In the genomic region with DNA sequence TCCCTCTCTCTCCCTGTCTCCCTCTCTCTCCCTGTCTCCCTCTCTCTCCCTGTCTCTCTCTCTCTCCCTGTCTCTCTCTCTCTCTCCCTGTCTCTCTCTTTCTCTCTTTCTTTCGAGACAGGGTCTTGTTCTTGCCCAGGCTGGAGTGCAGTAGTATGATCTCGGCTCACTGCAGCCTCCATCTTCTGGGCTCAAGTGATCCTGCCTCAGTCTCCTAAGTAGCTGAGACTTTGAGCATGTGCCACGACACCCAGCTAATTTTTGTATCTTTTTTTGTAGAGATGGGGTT, we compare ENCODE assay signal across 14 cellular contexts. TPM values are rescaled to one million over a fixed set of nuclear protein-coding genes. Genes with fewer than 3 reads are reported as not detected.
DNase-seq lines count a peak whose midpoint lies in the region; ATAC-seq and TF ChIP-seq lines count a peak whose summit lies in the region.
"Had no signal": no experiment of that assay in that cellular context is flagged by ENCODE, and none has a peak within 500 bp of the region (broad histone marks: within the 10 kb centered on the region; RNA-seq: fewer than 3 reads in every experiment).

No MANE protein-coding gene starts in this region.

- no peak for DNase-seq in WTC11 (ENCODE audit: low spot score)
- DNase-seq in fibroblast of mammary gland (ENCODE audit: low read depth): no peak
- DNase-seq in spleen: no peak
- DNase-seq in T-helper 1 cell: no peak
- DNase-seq in NCI-H524 (lab: John Stamatoyannopoulos, UW): no peak
- DNase-seq in foreskin melanocyte: no peak
- DNase-seq: activated CD4-positive, alpha-beta T cell treated with anti-CD3 and anti-CD28 coated beads for 36 hours; activated T-cell treated with anti-CD3 and anti-CD28 coated beads, Interleukin-2, amount 50 U/mL, for 24 hours; NCI-H1930; NK-92 treated with Interleukin-12 subunit alpha and Interleukin-12 subunit beta, amount 100 ng/mL, for 24 hours; occipital lobe; T-cell had no signal

- no peaks in the 10 kb centered on the region for H3K27me3 Mint-ChIP-seq in WTC11 (ENCODE audit: low read depth)

- H3K4me3 Mint-ChIP-seq in WTC11: no peak overlapping the region
- H3K4me3 Mint-ChIP-seq: activated CD4-positive, alpha-beta T cell treated with anti-CD3 and anti-CD28 coated beads for 36 hours; activated T-cell treated with anti-CD3 and anti-CD28 coated beads, Interleukin-2, amount 50 U/mL, for 24 hours; T-cell had no signal

- H3K36me3 Mint-ChIP-seq in WTC11: 0 out of 2 replicates have a peak, but pooled peaks cover 3% of the 10 kb centered on the region
- H3K36me3 Mint-ChIP-seq: T-cell had no signal

- H3K4me2 ChIP-seq in DOHH2 (ENCODE audit: low read length): peak overlapping the region; percentile 74
- H3K4me2 ChIP-seq in skeletal muscle satellite cell (ENCODE audit: low read length): peak overlapping the region; percentile 79

- peaks cover 43% of the 10 kb centered on the region for H3K4me1 Mint-ChIP-seq in WTC11
- H3K4me1 Mint-ChIP-seq: activated CD4-positive, alpha-beta T cell treated with anti-CD3 and anti-CD28 coated beads for 36 hours; T-cell had no signal

- peaks cover 4% of the 10 kb centered on the region; the same call in 1 of the 2 replicates for H4K20me1 ChIP-seq in DOHH2 (ENCODE audit: control insufficient read depth, insufficient read depth, low read depth, low read length)

- H3K27ac Mint-ChIP-seq in WTC11: 0 out of 2 replicates have a peak overlapping the region, but pooled peaks have one; percentile 24
- H3K27ac Mint-ChIP-seq: activated CD4-positive, alpha-beta T cell treated with anti-CD3 and anti-CD28 coated beads for 36 hours; activated T-cell treated with anti-CD3 and anti-CD28 coated beads, Interleukin-2, amount 50 U/mL, for 24 hours; T-cell had no signal

- peaks cover 98% of the 10 kb centered on the region for H3K79me2 ChIP-seq in DOHH2 (ENCODE audit: control insufficient read depth, low read length)

- 86 to 91% (median 89%) methylated on average over 3 of the region's 3 CpGs for WGBS in spleen, 5 donors

- peak overlapping the region; percentile 74 for H3K9ac ChIP-seq in skeletal muscle satellite cell (ENCODE audit: low read depth, low read length)

- POLR2A ChIA-PET in WTC11 (lab: Charles Lee): no interaction called here

- H3K9me3 Mint-ChIP-seq in WTC11: no peaks in the 10 kb centered on the region
- H3K9me3 Mint-ChIP-seq: activated T-cell treated with anti-CD3 and anti-CD28 coated beads, Interleukin-2, amount 50 U/mL, for 24 hours; T-cell had no signal

- TF ChIP-seq POLR2A in spleen (IDR thresholded peaks at IDR 0.05): no peak

- CTCF ChIA-PET in WTC11 (lab: Charles Lee): interaction anchor here (0.6 to 1.3 kb wide), 3 partner anchors 14 to 113 kb away, joined by 3 to 4 read pairs (median 3); a partner anchor contains a TSS

- H3K4me1 ChIP-seq in DOHH2 (ENCODE audit: control insufficient read depth, low read length): peaks cover 82% of the 10 kb centered on the region
- peaks cover 93% of the 10 kb centered on the region for H3K4me1 ChIP-seq in skeletal muscle satellite cell (ENCODE audit: control insufficient read depth, insufficient read depth, low read length)
- peaks cover 38 to 67% (median 59%) of the 10 kb centered on the region in 6 donors for H3K4me1 ChIP-seq in spleen

- H3K27me3 ChIP-seq in DOHH2 (ENCODE audit: control insufficient read depth, low read length) (no peaks in the 10 kb centered on the region), skeletal muscle satellite cell (ENCODE audit: control insufficient read depth, insufficient read depth, low read length) (no peaks in the 10 kb centered on the region), spleen (replicated peaks in 1 of 7) (no peaks in the 10 kb centered on the region)

- H3F3A ChIP-seq in DOHH2 (ENCODE audit: control insufficient read depth, insufficient read depth): peaks cover 8% of the 10 kb centered on the region

- H3K9me2 ChIP-seq in DOHH2 (replicated peaks; ENCODE audit: control insufficient read depth, low read length): no peaks in the 10 kb centered on the region

- H3K27ac ChIP-seq in DOHH2 (ENCODE audit: low read depth, low read length): no peak overlapping the region
- H3K27ac ChIP-seq in spleen: no peak overlapping the region

- intact Hi-C loops in spleen (cut with DNase I; ENCODE audit: low total_unique reads): no loop called here

- H3K36me3 ChIP-seq in DOHH2 (ENCODE audit: control insufficient read depth, low read length) (no peaks in the 10 kb centered on the region), skeletal muscle satellite cell (ENCODE audit: insufficient read depth, low read length) (peaks cover 3% of the 10 kb centered on the region), spleen (no peaks in the 10 kb centered on the region)

- H3K4me3 ChIP-seq in DOHH2 (ENCODE audit: low read length) (no peak overlapping the region), fibroblast of mammary gland (ENCODE audit: control insufficient read depth, low read depth, low read length) (peak overlapping the region; percentile 10), skeletal muscle satellite cell (ENCODE audit: low read length) (peak overlapping the region; percentile 55), spleen (no peak overlapping the region)

- H3K9me3 ChIP-seq in DOHH2 (ENCODE audit: control insufficient read depth, insufficient read depth, low read length) (no peaks in the 10 kb centered on the region), skeletal muscle satellite cell (replicated peaks; ENCODE audit: low read length) (no peaks in the 10 kb centered on the region), spleen (no peaks in the 10 kb centered on the region)

- TF ChIP-seq CTCF in DOHH2 (IDR thresholded peaks at IDR 0.05; ENCODE audit: low read depth, low read length, poor library complexity, severe bottlenecking) (no peak), WTC11 (IDR thresholded peaks at IDR 0.05) (no peak), fibroblast of mammary gland (conservative IDR thresholded peaks at IDR 0.05; ENCODE audit: control insufficient read depth, insufficient read depth, low read depth, low read length) (no peak), spleen (IDR thresholded peaks at IDR 0.05 in 8 of 11, conservative IDR thresholded peaks at IDR 0.05 in 3 of 11) (no peak)

- no peak for ATAC-seq in WTC11
- ATAC-seq: activated CD4-positive, alpha-beta T cell treated with anti-CD3 and anti-CD28 coated beads for 36 hours; T-cell had no signal

TF ChIP-seq in WTC11, 78 proteins besides CTCF, POLR2A, EP300 and RAD21:
- no peak for TF ChIP-seq TEAD1 (CRISPR knock-in tag; IDR thresholded peaks at IDR 0.05)
- no peak for TF ChIP-seq OVOL2 (CRISPR knock-in tag; IDR thresholded peaks at IDR 0.05; ENCODE audit: borderline replicate concordance)
- TF ChIP-seq, protein P1, sequence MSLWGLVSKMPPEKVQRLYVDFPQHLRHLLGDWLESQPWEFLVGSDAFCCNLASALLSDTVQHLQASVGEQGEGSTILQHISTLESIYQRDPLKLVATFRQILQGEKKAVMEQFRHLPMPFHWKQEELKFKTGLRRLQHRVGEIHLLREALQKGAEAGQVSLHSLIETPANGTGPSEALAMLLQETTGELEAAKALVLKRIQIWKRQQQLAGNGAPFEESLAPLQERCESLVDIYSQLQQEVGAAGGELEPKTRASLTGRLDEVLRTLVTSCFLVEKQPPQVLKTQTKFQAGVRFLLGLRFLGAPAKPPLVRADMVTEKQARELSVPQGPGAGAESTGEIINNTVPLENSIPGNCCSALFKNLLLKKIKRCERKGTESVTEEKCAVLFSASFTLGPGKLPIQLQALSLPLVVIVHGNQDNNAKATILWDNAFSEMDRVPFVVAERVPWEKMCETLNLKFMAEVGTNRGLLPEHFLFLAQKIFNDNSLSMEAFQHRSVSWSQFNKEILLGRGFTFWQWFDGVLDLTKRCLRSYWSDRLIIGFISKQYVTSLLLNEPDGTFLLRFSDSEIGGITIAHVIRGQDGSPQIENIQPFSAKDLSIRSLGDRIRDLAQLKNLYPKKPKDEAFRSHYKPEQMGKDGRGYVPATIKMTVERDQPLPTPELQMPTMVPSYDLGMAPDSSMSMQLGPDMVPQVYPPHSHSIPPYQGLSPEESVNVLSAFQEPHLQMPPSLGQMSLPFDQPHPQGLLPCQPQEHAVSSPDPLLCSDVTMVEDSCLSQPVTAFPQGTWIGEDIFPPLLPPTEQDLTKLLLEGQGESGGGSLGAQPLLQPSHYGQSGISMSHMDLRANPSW (CRISPR knock-in tag; conservative IDR thresholded peaks at IDR 0.05; ENCODE audit: low read depth): no peak
- TF ChIP-seq MYBL2 (CRISPR knock-in tag; IDR thresholded peaks at IDR 0.05): no peak
- no peak for TF ChIP-seq ZNF138 (CRISPR knock-in tag; conservative IDR thresholded peaks at IDR 0.05)
- no peak for TF ChIP-seq ZNF121 (CRISPR knock-in tag; IDR thresholded peaks at IDR 0.05)
- TF ChIP-seq, protein P2, sequence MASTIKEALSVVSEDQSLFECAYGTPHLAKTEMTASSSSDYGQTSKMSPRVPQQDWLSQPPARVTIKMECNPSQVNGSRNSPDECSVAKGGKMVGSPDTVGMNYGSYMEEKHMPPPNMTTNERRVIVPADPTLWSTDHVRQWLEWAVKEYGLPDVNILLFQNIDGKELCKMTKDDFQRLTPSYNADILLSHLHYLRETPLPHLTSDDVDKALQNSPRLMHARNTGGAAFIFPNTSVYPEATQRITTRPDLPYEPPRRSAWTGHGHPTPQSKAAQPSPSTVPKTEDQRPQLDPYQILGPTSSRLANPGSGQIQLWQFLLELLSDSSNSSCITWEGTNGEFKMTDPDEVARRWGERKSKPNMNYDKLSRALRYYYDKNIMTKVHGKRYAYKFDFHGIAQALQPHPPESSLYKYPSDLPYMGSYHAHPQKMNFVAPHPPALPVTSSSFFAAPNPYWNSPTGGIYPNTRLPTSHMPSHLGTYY (CRISPR knock-in tag; IDR thresholded peaks at IDR 0.05): no peak

RNA-seq across cellular contexts. Expression of a gene that starts 14.3 kb away (rescaled TPM):
- total RNA-seq in WTC11 (2021) (69.2 to 88.8 TPM (median 73.5 TPM) in 3 replicates), spleen (100 to 1,000 TPM; 139 to 280 (median 214) TPM)
- total RNA-seq in skeletal muscle satellite cell (2012; rRNA removed): 692 and 744 TPM in 2 replicates
- 10 to 100 TPM; 21.5 to 63.1 (median 55.2) TPM for polyA plus RNA-seq in spleen

Comparison
In these comparisons a context has a peak if more than half of its experiments do, and no peak if none do; other contexts are left out.
1. H3K4me3 ChIP-seq: peak in fibroblast of mammary gland (single experiment) and skeletal muscle satellite cell (single experiment); none in DOHH2 (single experiment) and spleen (0 of 8).